Comparison of ENCODE assay signal across 1 cellular context in the genomic region with DNA sequence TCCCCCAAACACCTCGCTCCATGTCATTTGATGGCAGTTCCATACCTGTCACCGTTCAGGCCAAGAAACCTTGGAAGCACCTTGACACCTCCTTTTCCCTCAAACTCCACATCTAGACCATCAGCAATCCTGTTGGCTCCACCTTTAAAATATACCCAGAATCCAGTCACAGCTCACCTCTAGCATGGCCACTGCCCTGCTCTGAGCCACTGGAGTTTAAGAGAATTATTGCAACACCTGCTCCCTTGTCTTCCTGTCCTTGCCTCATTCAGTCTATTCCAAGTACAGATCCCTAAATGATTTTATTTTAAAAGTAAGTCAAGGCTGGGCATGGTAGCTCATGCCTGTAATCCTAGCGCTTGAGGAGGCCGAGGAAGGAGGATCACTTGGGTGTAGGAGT.
TF ChIP-seq lines count a peak whose summit lies in the region.

No MANE protein-coding gene starts in this region.

TF ChIP-seq in endothelial cell of umbilical vein, 7 proteins besides CTCF, POLR2A, EP300 and RAD21:
- TF ChIP-seq JUN (IDR thresholded peaks at IDR 0.05; ENCODE audit: borderline replicate concordance, insufficient read depth, insufficient read length, low read depth) = no peak
- TF ChIP-seq GATA2 (IDR thresholded peaks at IDR 0.05; ENCODE audit: insufficient read depth, insufficient read length, low read depth, low read length) = no peak
- TF ChIP-seq MAX (IDR thresholded peaks at IDR 0.05; ENCODE audit: insufficient read depth, insufficient read length) = no peak
- no peak for TF ChIP-seq FOS (IDR thresholded peaks at IDR 0.05; ENCODE audit: borderline replicate concordance, insufficient read depth, low read length)
- no peak for TF ChIP-seq POLR2AphosphoS5 (IDR thresholded peaks at IDR 0.05; ENCODE audit: insufficient read depth, low read depth, low read length)
- TF ChIP-seq MYC (IDR thresholded peaks at IDR 0.05; ENCODE audit: low read depth, low read length) = no peak
- no peak for TF ChIP-seq EZH2 (IDR thresholded peaks at IDR 0.05; ENCODE audit: borderline replicate concordance, low read depth, low read length, severe bottlenecking)
